ENCODE assay signal across 22 cellular contexts in genomic region chr10:33935350-33935749, GRCh38.
DNase-seq lines count a peak whose midpoint lies in the region; TF ChIP-seq lines count a peak whose summit lies in the region.
"Had no signal": no experiment of that assay in that cellular context is flagged by ENCODE, and none has a peak within 500 bp of the region (broad histone marks: within the 10 kb centered on the region; RNA-seq: fewer than 3 reads in every experiment).

No MANE protein-coding gene starts in this region.

- H3K36me3 Mint-ChIP-seq in nephron (ENCODE audit: low read depth): no peaks in the 10 kb centered on the region
- H3K36me3 Mint-ChIP-seq: CD4-positive, CD25-positive, alpha-beta regulatory T cell; T-cell had no signal

- DNase-seq in NCI-H1417 (lab: John Stamatoyannopoulos, UW): peak in 2 of 3 experiments; percentile 1 to 30
- no peak for DNase-seq in NCI-H1417 treated with DMSO at 0.1 percent for 48 hours (lab: John Stamatoyannopoulos, UW)
- peak; percentile 44 for DNase-seq in A673 (ENCODE audit: low spot score)
- peak; percentile 94 for DNase-seq in SK-N-DZ (ENCODE audit: low spot score)
- no peak for DNase-seq in NCI-H2171 (lab: John Stamatoyannopoulos, UW)
- no peak for DNase-seq in globus pallidus (ENCODE audit: low spot score)
- no peak for DNase-seq in NCI-H187 (lab: John Stamatoyannopoulos, UW)
- DNase-seq: ACHN; CD4-positive, CD25-positive, alpha-beta regulatory T cell; GM23248; H9; HFFc6; IMR-90; KG1; MM.1S; NCI-H2029; NCI-H226; NCI-H524; NCI-H774; T-cell had no signal

- H3K27ac ChIP-seq in A673 (ENCODE audit: low read depth, low read length, poor library complexity, severe bottlenecking): peak overlapping the region; percentile 36
- H3K27ac ChIP-seq: 22Rv1, GM23248 had no signal

- no peaks in the 10 kb centered on the region for H3K9me3 Mint-ChIP-seq in nephron
- H3K9me3 Mint-ChIP-seq: CD4-positive, CD25-positive, alpha-beta regulatory T cell; H9; HFFc6; T-cell had no signal

- peaks cover 4% of the 10 kb centered on the region for H3K27me3 Mint-ChIP-seq in nephron (ENCODE audit: low read depth)
- H3K27me3 Mint-ChIP-seq: CD4-positive, CD25-positive, alpha-beta regulatory T cell had no signal

- no peak overlapping the region for H3K4me3 ChIP-seq in A673 (ENCODE audit: low read depth, low read length, poor library complexity, severe bottlenecking)
- H3K4me3 ChIP-seq: GM23248 had no signal

- intact Hi-C loops in A673 (cut with micrococcal nuclease; ENCODE audit: unreplicated experiment): loop anchor here (10.0 kb wide), 1 partner anchor 741 kb away; no protein-coding TSS in a partner anchor

- H3K27me3 ChIP-seq in A673 (replicated peaks; ENCODE audit: insufficient read depth, low read depth, low read length, poor library complexity): no peaks in the 10 kb centered on the region

- peaks cover 33% of the 10 kb centered on the region for H3K4me1 ChIP-seq in A673 (ENCODE audit: insufficient read depth, low read length, poor library complexity, severe bottlenecking)

- peak overlapping the region; percentile 79 to 87 (median 84) for H3K27ac Mint-ChIP-seq in nephron
- H3K27ac Mint-ChIP-seq: CD4-positive, CD25-positive, alpha-beta regulatory T cell; H9; HFFc6; T-cell had no signal

- TF ChIP-seq CTCF in A673 (conservative IDR thresholded peaks at IDR 0.05; ENCODE audit: low read depth, low read length): no peak
- no peak for TF ChIP-seq CTCF in nephron (IDR thresholded peaks at IDR 0.05; ENCODE audit: unreplicated experiment in 3 of 3)

- H3K36me3 ChIP-seq in A673 (ENCODE audit: insufficient read depth, low read length, poor library complexity, severe bottlenecking): no peaks in the 10 kb centered on the region

- H3K4me1 Mint-ChIP-seq in nephron: peaks cover 36% of the 10 kb centered on the region
- H3K4me1 Mint-ChIP-seq: CD4-positive, CD25-positive, alpha-beta regulatory T cell; T-cell had no signal

- no peaks in the 10 kb centered on the region for H3K9me3 ChIP-seq in A673 (ENCODE audit: low read depth, low read length, poor library complexity, severe bottlenecking)

- BruUV-seq in A673 (replicated peaks; lab: Mats Ljungman, UMichigan): no TSS peak

- no peak overlapping the region for H3K4me3 Mint-ChIP-seq in nephron
- H3K4me3 Mint-ChIP-seq: CD4-positive, CD25-positive, alpha-beta regulatory T cell; H9; HFFc6; T-cell had no signal

- CTCF ChIA-PET in A673 (lab: Charles Lee): no interaction called here

- POLR2A ChIA-PET in A673 (lab: Charles Lee; ENCODE audit: low non-redundant PET): no interaction called here

Comparison
In these comparisons a context has a peak if more than half of its experiments do, and no peak if none do; other contexts are left out.
1. DNase-seq: peak in NCI-H1417 (2 of 3), A673 (single experiment) and SK-N-DZ (single experiment); none in NCI-H1417 treated with DMSO at 0.1 percent for 48 hours (single experiment), NCI-H2171 (single experiment), globus pallidus (single experiment) and NCI-H187 (0 of 2).